Comparison of ENCODE assay signal across 1 cellular context in the genomic region with DNA sequence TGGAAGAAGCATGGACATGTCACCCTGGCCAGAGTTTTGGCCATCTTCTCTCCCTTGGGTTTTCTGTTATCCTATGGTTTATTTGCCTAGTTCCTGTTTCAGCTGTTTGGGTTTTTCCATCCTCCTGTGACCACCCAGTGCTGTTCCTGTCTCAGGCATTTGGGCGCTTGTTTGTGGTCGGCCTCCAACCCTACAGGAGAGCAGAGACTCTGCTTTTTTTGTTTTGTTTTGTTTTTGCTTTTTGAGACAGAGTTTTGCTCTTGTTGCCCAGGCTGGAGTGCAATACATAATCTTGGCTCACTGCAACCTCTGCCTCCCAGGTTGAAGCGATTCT.
TF ChIP-seq lines count a peak whose summit lies in the region.

No MANE protein-coding gene starts in this region.

TF ChIP-seq in K562, 482 proteins besides CTCF, POLR2A, EP300 and RAD21:
- TF ChIP-seq, protein P1, sequence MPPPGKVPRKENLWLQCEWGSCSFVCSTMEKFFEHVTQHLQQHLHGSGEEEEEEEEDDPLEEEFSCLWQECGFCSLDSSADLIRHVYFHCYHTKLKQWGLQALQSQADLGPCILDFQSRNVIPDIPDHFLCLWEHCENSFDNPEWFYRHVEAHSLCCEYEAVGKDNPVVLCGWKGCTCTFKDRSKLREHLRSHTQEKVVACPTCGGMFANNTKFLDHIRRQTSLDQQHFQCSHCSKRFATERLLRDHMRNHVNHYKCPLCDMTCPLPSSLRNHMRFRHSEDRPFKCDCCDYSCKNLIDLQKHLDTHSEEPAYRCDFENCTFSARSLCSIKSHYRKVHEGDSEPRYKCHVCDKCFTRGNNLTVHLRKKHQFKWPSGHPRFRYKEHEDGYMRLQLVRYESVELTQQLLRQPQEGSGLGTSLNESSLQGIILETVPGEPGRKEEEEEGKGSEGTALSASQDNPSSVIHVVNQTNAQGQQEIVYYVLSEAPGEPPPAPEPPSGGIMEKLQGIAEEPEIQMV (tag; conservative IDR thresholded peaks at IDR 0.05; ENCODE audit: low read depth), result no peak
- TF ChIP-seq SMAD3 (CRISPR knock-in tag; conservative IDR thresholded peaks at IDR 0.05) (no peak), MAFF (IDR thresholded peaks at IDR 0.05; ENCODE audit: low read length) (no peak), ZNF133 (CRISPR knock-in tag; IDR thresholded peaks at IDR 0.05) (no peak), CCAR2 (IDR thresholded peaks at IDR 0.05; ENCODE audit: low read depth, low read length) (no peak)
